8 cellular contexts compared by ENCODE assay signal in the genomic region with DNA sequence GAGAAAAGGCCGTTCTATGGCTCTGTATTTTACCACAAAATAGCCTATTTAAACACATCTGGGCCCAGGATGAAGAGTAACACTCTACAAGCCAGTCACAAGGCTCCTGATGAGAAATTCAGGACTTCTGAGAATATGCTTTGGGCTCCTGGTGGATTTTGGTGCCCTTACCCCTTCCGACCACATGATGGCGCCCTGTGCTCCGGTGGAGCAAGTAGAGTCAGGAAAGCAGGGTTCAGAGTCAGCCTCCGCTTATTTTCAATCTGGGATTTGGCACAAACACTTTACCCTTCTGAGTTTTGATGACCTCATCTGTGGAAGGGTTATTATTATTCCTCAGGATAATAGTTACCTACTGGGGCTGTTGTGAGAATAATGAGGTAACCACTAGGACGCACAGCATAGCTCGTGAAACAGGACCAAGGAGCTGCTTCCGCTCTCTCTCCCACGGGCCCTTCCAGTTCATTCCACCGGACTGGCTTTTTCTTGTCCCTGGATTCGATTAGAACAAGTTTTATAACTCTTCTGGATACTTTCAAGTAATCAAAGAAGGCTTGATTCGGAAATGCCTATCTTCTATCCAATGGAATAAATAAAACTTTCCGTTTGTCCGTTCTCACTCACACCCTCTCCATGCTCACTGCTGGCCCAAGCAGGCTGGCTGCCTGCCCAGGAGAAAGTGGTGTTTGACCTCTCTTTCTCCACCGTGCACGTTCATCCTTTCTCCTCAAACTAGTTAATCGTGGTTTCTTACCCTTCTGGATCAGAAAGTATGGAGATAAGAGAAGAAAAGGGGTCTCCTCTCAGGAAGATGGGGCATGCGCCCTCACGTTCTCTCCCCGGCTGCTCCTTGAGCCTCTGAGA.
DNase-seq lines count a peak whose midpoint lies in the region; ATAC-seq, FAIRE-seq and TF ChIP-seq lines count a peak whose summit lies in the region.

No MANE protein-coding gene starts in this region.

- peak; percentile 73 for DNase-seq in activated CD4-positive, alpha-beta T cell treated with anti-CD3 and anti-CD28 coated beads, Interleukin-2, amount 10 ng/mL, durations not matched to agents 24 days and 14 days
- DNase-seq in activated CD4-positive, alpha-beta T cell treated with anti-CD3 and anti-CD28 coated beads for 1 hour = no peak
- DNase-seq in left kidney (ENCODE audit: low read depth, low spot score) (peak; percentile 16), vagina (ENCODE audit: extremely low spot score in 2 of 2) (no peak), RCC 7860 (ENCODE audit: low spot score) (no peak)

- no peaks in the 10 kb centered on the region for H3K9me3 ChIP-seq in vagina

- peaks cover 13% of the 10 kb centered on the region for H3K4me1 ChIP-seq in vagina

- H3K36me3 ChIP-seq in vagina = no peaks in the 10 kb centered on the region

- intact Hi-C loops in activated CD4-positive, alpha-beta T cell treated with anti-CD3 and anti-CD28 coated beads, Interleukin-2, amount 10 ng/mL, durations not matched to agents 24 days and 14 days (cut with micrococcal nuclease) = no loop called here
- intact Hi-C loops in vagina (cut with DNase I) = no loop called here

- H3K27ac Mint-ChIP-seq in activated CD4-positive, alpha-beta T cell treated with anti-CD3 and anti-CD28 coated beads, Interleukin-2, amount 10 ng/mL, durations not matched to agents 24 days and 14 days = no peak overlapping the region

- peak; percentile 48 for TF ChIP-seq CTCF in VCaP (conservative IDR thresholded peaks at IDR 0.05)
- TF ChIP-seq CTCF in vagina (IDR thresholded peaks at IDR 0.05) = no peak

- H3K27ac ChIP-seq in VCaP = no peak overlapping the region
- no peak overlapping the region for H3K27ac ChIP-seq in vagina

- H3K4me3 Mint-ChIP-seq in activated CD4-positive, alpha-beta T cell treated with anti-CD3 and anti-CD28 coated beads, Interleukin-2, amount 10 ng/mL, durations not matched to agents 24 days and 14 days = no peak overlapping the region

- ATAC-seq in HG03139 (IDR thresholded peaks at IDR 0.05; ENCODE audit: unreplicated experiment) (peak; percentile 58), HG02938 (IDR thresholded peaks at IDR 0.05; ENCODE audit: unreplicated experiment) (no peak)

- no peaks in the 10 kb centered on the region for H3K27me3 ChIP-seq in vagina

- no peaks in the 10 kb centered on the region for H3K36me3 Mint-ChIP-seq in activated CD4-positive, alpha-beta T cell treated with anti-CD3 and anti-CD28 coated beads, Interleukin-2, amount 10 ng/mL, durations not matched to agents 24 days and 14 days (ENCODE audit: low read depth)

- H3K9me3 Mint-ChIP-seq in activated CD4-positive, alpha-beta T cell treated with anti-CD3 and anti-CD28 coated beads, Interleukin-2, amount 10 ng/mL, durations not matched to agents 24 days and 14 days = no peaks in the 10 kb centered on the region

- H3K27me3 Mint-ChIP-seq in activated CD4-positive, alpha-beta T cell treated with anti-CD3 and anti-CD28 coated beads, Interleukin-2, amount 10 ng/mL, durations not matched to agents 24 days and 14 days = peaks cover 6% of the 10 kb centered on the region

- FAIRE-seq in RCC 7860 (lab: Jason Lieb, UNC) = no peak

- no peaks in the 10 kb centered on the region for H3K4me1 Mint-ChIP-seq in activated CD4-positive, alpha-beta T cell treated with anti-CD3 and anti-CD28 coated beads, Interleukin-2, amount 10 ng/mL, durations not matched to agents 24 days and 14 days

- no peak for TF ChIP-seq POLR2A in vagina (IDR thresholded peaks at IDR 0.05)

- no peak overlapping the region for H3K4me3 ChIP-seq in vagina

Comparison
In these comparisons a context has a peak if more than half of its experiments do, and no peak if none do; other contexts are left out.
1. DNase-seq: peak in activated CD4-positive, alpha-beta T cell treated with anti-CD3 and anti-CD28 coated beads, Interleukin-2, amount 10 ng/mL, durations not matched to agents 24 days and 14 days (single experiment) and left kidney (single experiment); none in activated CD4-positive, alpha-beta T cell treated with anti-CD3 and anti-CD28 coated beads for 1 hour (single experiment), vagina (0 of 2) and RCC 7860 (single experiment).